In genomic region chr1:27542463-27543273, GRCh38 we compare ENCODE assay signal across 8 cellular contexts. TPM values are rescaled to one million over a fixed set of nuclear protein-coding genes. Genes with fewer than 3 reads are reported as not detected.
A peak's percentile ranks its signal among the peaks of the same experiment; 100 is the strongest.
DNase-seq lines count a peak whose midpoint lies in the region; ATAC-seq, FAIRE-seq and TF ChIP-seq lines count a peak whose summit lies in the region.

No MANE protein-coding gene starts in this region.

- H2AFZ ChIP-seq in GM23338 = no peak overlapping the region
- H2AFZ ChIP-seq in H1 (ENCODE audit: low read length) = no peak overlapping the region

- peak overlapping the region; percentile 80 for H2BK5ac ChIP-seq in H1 (ENCODE audit: low read depth, low read length)

- peak overlapping the region; percentile 66 for H3K27ac Mint-ChIP-seq in GM23338
- H3K27ac Mint-ChIP-seq in naive thymus-derived CD4-positive, alpha-beta T cell = peak overlapping the region in 6 of 9 donors; percentile 30 to 73 (median 49)

- no peak for TF ChIP-seq RAD21 in H1 (IDR thresholded peaks at IDR 0.05 in 1 of 2, conservative IDR thresholded peaks at IDR 0.05 in 1 of 2; ENCODE audit: low read depth in 2 of 2, low read length in 2 of 2)

- H3K27ac ChIP-seq in GM23338 (ENCODE audit: low read depth) (peak overlapping the region; percentile 76), H1 (ENCODE audit: low read depth, low read length) (peak overlapping the region; percentile 29; the same call in 1 of the 2 replicates)
- H3K27ac ChIP-seq in naive thymus-derived CD4-positive, alpha-beta T cell (ENCODE audit: low read depth, low read length) = no peak overlapping the region

- peaks cover 21% of the 10 kb centered on the region for H3K36me3 Mint-ChIP-seq in GM23338 (ENCODE audit: low read depth)
- peaks cover 0 to 10% (median 3%) of the 10 kb centered on the region in 5 donors for H3K36me3 Mint-ChIP-seq in naive thymus-derived CD4-positive, alpha-beta T cell

- DNase-seq in GM23338 (ENCODE audit: low spot score) (no peak), SHP77 treated with DMSO at 0.1 percent for 48 hours (lab: John Stamatoyannopoulos, UW) (peak; percentile 39), H1 (ENCODE audit: low read depth in 1 of 2, low spot score in 2 of 2) (no peak), KG1 (lab: John Stamatoyannopoulos, UW) (no peak), posterior vena cava (ENCODE audit: low spot score) (no peak)
- DNase-seq in naive thymus-derived CD4-positive, alpha-beta T cell = no peak

- peaks cover 44% of the 10 kb centered on the region for H3K4me1 Mint-ChIP-seq in GM23338
- peaks cover 12 to 26% (median 19%) of the 10 kb centered on the region in 7 donors for H3K4me1 Mint-ChIP-seq in naive thymus-derived CD4-positive, alpha-beta T cell

- H3K27me3 ChIP-seq in GM23338 (ENCODE audit: insufficient read depth) (no peaks in the 10 kb centered on the region), H1 (replicated peaks in 1 of 4; ENCODE audit: control insufficient read depth in 3 of 4, extremely low read depth in 1 of 4, insufficient read depth in 3 of 4, low read length in 3 of 4) (no peaks in the 10 kb centered on the region)
- no peaks in the 10 kb centered on the region for H3K27me3 ChIP-seq in naive thymus-derived CD4-positive, alpha-beta T cell (ENCODE audit: control insufficient read depth in 2 of 2, insufficient read depth in 2 of 2, low read length in 2 of 2)

- peak overlapping the region; percentile 59; the same call in 1 of the 2 replicates for H2AK5ac ChIP-seq in H1 (ENCODE audit: low read depth, low read length)

- CTCF ChIA-PET in H1 (lab: Charles Lee; ENCODE audit: partially characterized antibody) = interaction anchor here (0.6 to 56.1 kb wide), 9 partner anchors 15 to 668 kb away, joined by 3 to 1807 read pairs (median 4); partner anchors contain the start of gene AHDC1
- CTCF ChIA-PET in naive thymus-derived CD4-positive, alpha-beta T cell (lab: Charles Lee) = interaction anchor here (0.6 kb wide), 1 partner anchor 327 kb away, joined by 3 read pairs; no protein-coding TSS in a partner anchor

- 0 out of 2 replicates have a peak overlapping the region, but pooled peaks have one; percentile 37 for H2BK15ac ChIP-seq in H1 (ENCODE audit: low read length)

- no peaks in the 10 kb centered on the region for H3K9me3 ChIP-seq in H1 (ENCODE audit: insufficient read depth in 2 of 2, low read depth in 1 of 2, low read length in 1 of 2)
- no peaks in the 10 kb centered on the region for H3K9me3 ChIP-seq in naive thymus-derived CD4-positive, alpha-beta T cell (ENCODE audit: control insufficient read depth in 2 of 3, low read length in 3 of 3)

- no peak overlapping the region for H3K14ac ChIP-seq in H1 (ENCODE audit: insufficient read length)

- 0 out of 2 replicates have a peak, but pooled peaks cover 15% of the 10 kb centered on the region for H3F3A ChIP-seq in GM23338 (replicated peaks; ENCODE audit: low read depth)

- 90% methylated on average over 19 of the region's 19 CpGs; no CpG with 5 or more reads in 1 of the 2 experiments for WGBS in H1 (ENCODE audit: extremely low coverage in 1 of 2, insufficient coverage in 1 of 2, insufficient read length in 1 of 2, insufficient replicate concordance in 2 of 2, low coverage in 1 of 2, low lambda C conversion rate in 2 of 2, missing lambda C conversion rate in 1 of 2), 2 experiments

- H3K79me1 ChIP-seq in H1 (ENCODE audit: low read depth, low read length) = no peaks in the 10 kb centered on the region; the same call in 1 of the 2 replicates

- H2BK120ac ChIP-seq in H1 (replicated peaks; ENCODE audit: low read depth, low read length) = no peak overlapping the region

- no peak for TF ChIP-seq CTCF in GM23338 (conservative IDR thresholded peaks at IDR 0.05; ENCODE audit: low read depth in 2 of 2)
- no peak for TF ChIP-seq CTCF in H1 (IDR thresholded peaks at IDR 0.05; ENCODE audit: control extremely low read depth in 1 of 3, insufficient read depth in 1 of 3, low read depth in 1 of 3, low read length in 3 of 3)

- H3K9ac ChIP-seq in H1 (replicated peaks in 1 of 4; ENCODE audit: extremely low read depth in 1 of 4, low read depth in 3 of 4, low read length in 3 of 4) = no peak overlapping the region

- H4K91ac ChIP-seq in H1 (replicated peaks; ENCODE audit: insufficient read length, low read length) = peak overlapping the region; percentile 78

- intact Hi-C loops in naive thymus-derived CD4-positive, alpha-beta T cell (cut with micrococcal nuclease) = no loop called here
- intact Hi-C loops in posterior vena cava (cut with DNase I) = no loop called here

- POLR2A ChIA-PET in H1 (lab: Charles Lee; ENCODE audit: partially characterized antibody) = interaction anchor here (0.6 to 7.2 kb wide), 4 partner anchors 15 to 122 kb away, joined by 3 to 34 read pairs (median 3); no protein-coding TSS in a partner anchor
- POLR2A ChIA-PET in naive thymus-derived CD4-positive, alpha-beta T cell (lab: Charles Lee) = interaction anchor here (1.6 kb wide), 1 partner anchor 15 kb away, joined by 3 read pairs; no protein-coding TSS in a partner anchor

- H3K56ac ChIP-seq in H1 (replicated peaks; ENCODE audit: insufficient read length, low read depth, low read length) = no peak overlapping the region

- H2BK20ac ChIP-seq in H1 (ENCODE audit: low read length) = no peak overlapping the region

- H4K20me1 ChIP-seq in GM23338 (replicated peaks; ENCODE audit: insufficient read depth) (no peaks in the 10 kb centered on the region; the same call in 1 of the 2 replicates), H1 (replicated peaks in 1 of 2; ENCODE audit: control insufficient read depth in 1 of 2, insufficient read depth in 2 of 2, low read length in 2 of 2) (peaks cover 0 to 3% of the 10 kb centered on the region in 2 experiments)

- no peak for ATAC-seq in GM23338
- peak; percentile 6 for ATAC-seq in naive thymus-derived CD4-positive, alpha-beta T cell
- ATAC-seq in GM19395 (IDR thresholded peaks at IDR 0.05; ENCODE audit: unreplicated experiment) = no peak
- ATAC-seq in GM19467 (IDR thresholded peaks at IDR 0.05; ENCODE audit: unreplicated experiment) = no peak

- FAIRE-seq in H1 (lab: Jason Lieb, UNC) = no peak

- TF ChIP-seq POLR2A in H1 (IDR thresholded peaks at IDR 0.05; ENCODE audit: control extremely low read depth in 1 of 2, low read depth in 2 of 2, low read length in 2 of 2) = no peak

- no peaks in the 10 kb centered on the region for H3K9me3 Mint-ChIP-seq in GM23338
- H3K9me3 Mint-ChIP-seq in naive thymus-derived CD4-positive, alpha-beta T cell = no peaks in the 10 kb centered on the region

- H3K4me3 ChIP-seq in GM23338 = no peak overlapping the region
- H3K4me3 ChIP-seq in H1 (ENCODE audit: extremely low read depth in 1 of 4, insufficient read depth in 2 of 4, low read depth in 3 of 4, low read length in 4 of 4) = no peak overlapping the region
- H3K4me3 ChIP-seq in naive thymus-derived CD4-positive, alpha-beta T cell (ENCODE audit: low read length) = no peak overlapping the region

- no peak overlapping the region for H4K8ac ChIP-seq in H1 (ENCODE audit: extremely low read depth, insufficient read depth, low read length)

- no peaks in the 10 kb centered on the region for H3K79me2 ChIP-seq in GM23338 (replicated peaks; ENCODE audit: insufficient read depth)
- H3K79me2 ChIP-seq in H1 (ENCODE audit: control insufficient read depth in 1 of 2, insufficient read depth in 2 of 2, low read length in 2 of 2) = no peaks in the 10 kb centered on the region

- H3K23ac ChIP-seq in H1 (ENCODE audit: insufficient read length) = no peak overlapping the region

- H3K4me2 ChIP-seq in GM23338 (no peak overlapping the region), H1 (ENCODE audit: insufficient read depth in 1 of 2, low read depth in 2 of 2, low read length in 2 of 2) (no peak overlapping the region)

- no peaks in the 10 kb centered on the region for H3K36me3 ChIP-seq in GM23338 (ENCODE audit: insufficient read depth)
- peaks cover 0 to 11% (median 6%) of the 10 kb centered on the region in 4 experiments; a peak in 3 of 8 replicates for H3K36me3 ChIP-seq in H1 (ENCODE audit: control insufficient read depth in 2 of 4, insufficient read depth in 4 of 4, low read length in 3 of 4)
- peaks cover 0 to 17% (median 0%) of the 10 kb centered on the region in 3 experiments for H3K36me3 ChIP-seq in naive thymus-derived CD4-positive, alpha-beta T cell (ENCODE audit: control insufficient read depth in 2 of 3, insufficient read depth in 3 of 3, low read length in 3 of 3)

- no peaks in the 10 kb centered on the region for H3K9me2 ChIP-seq in GM23338 (ENCODE audit: insufficient read depth)

- H4K5ac ChIP-seq in H1 (ENCODE audit: insufficient read length, low read depth, low read length) = no peak overlapping the region

- peak overlapping the region; percentile 26; the same call in 1 of the 2 replicates for H3K18ac ChIP-seq in H1 (ENCODE audit: extremely low read depth, low read length)

- peak overlapping the region; percentile 55 for H3K4ac ChIP-seq in H1 (replicated peaks; ENCODE audit: insufficient read length, low read depth, low read length)

- no peaks in the 10 kb centered on the region for H3K23me2 ChIP-seq in H1 (ENCODE audit: low read depth, low read length)

- H3K4me3 Mint-ChIP-seq in GM23338 = no peak overlapping the region
- no peak overlapping the region for H3K4me3 Mint-ChIP-seq in naive thymus-derived CD4-positive, alpha-beta T cell

- no peak for TF ChIP-seq EP300 in H1 (IDR thresholded peaks at IDR 0.05; ENCODE audit: borderline replicate concordance in 1 of 2, low read depth in 2 of 2, low read length in 2 of 2)

- H3K4me1 ChIP-seq in GM23338 (ENCODE audit: insufficient read depth) = peaks cover 22% of the 10 kb centered on the region
- peaks cover 0 to 8% (median 4%) of the 10 kb centered on the region in 4 experiments; a peak in 6 of 7 replicates for H3K4me1 ChIP-seq in H1 (replicated peaks in 1 of 4; ENCODE audit: control insufficient read depth in 3 of 4, insufficient read depth in 4 of 4, low read length in 3 of 4)
- no peaks in the 10 kb centered on the region for H3K4me1 ChIP-seq in naive thymus-derived CD4-positive, alpha-beta T cell (ENCODE audit: control insufficient read depth in 2 of 2, insufficient read depth in 2 of 2, low read length in 2 of 2)

- H3K27me3 Mint-ChIP-seq in GM23338 (ENCODE audit: insufficient read depth, low read depth, poor library complexity) = peaks cover 21% of the 10 kb centered on the region
- no peaks in the 10 kb centered on the region for H3K27me3 Mint-ChIP-seq in naive thymus-derived CD4-positive, alpha-beta T cell

- H2BK12ac ChIP-seq in H1 (ENCODE audit: low read depth, low read length) = peak overlapping the region; percentile 13; the same call in 1 of the 2 replicates

RNA-seq across cellular contexts. Expression of gene WASF2, which starts 52.7 kb away (rescaled TPM):
- 37.2 and 40.9 TPM in 2 replicates for total RNA-seq in GM23338 (2014; rRNA removed; shearing (Covaris generic))
- polyA plus RNA-seq in GM23338 (2016; fragmentation: Nextera tagmentation; extraction: Ambion mirVana) (89.5 and 95.6 TPM in 2 replicates), H1 (2011; rRNA removed) (32.1 and 44.3 TPM in 2 replicates)
- 78.9 and 86.6 TPM in 2 replicates for total RNA-seq in H1 (2021; fragmentation: NEBNext Ultra II Directional; extraction: Animal tissue kit (Norgen Biotek cat#: 25700))
- polyA plus RNA-seq in H1 (2011; cell fraction: cytosol; rRNA removed) = 26.2 TPM
- polyA plus RNA-seq in H1 (2011; cell fraction: nucleus; rRNA removed) = 60.6 TPM
- polyA plus RNA-seq in H1 (2012, experiment 1 of 2) = 42.0 to 51.1 TPM (median 44.6 TPM) in 4 replicates
- polyA plus RNA-seq in H1 (2012, experiment 2 of 2) = 36.9 TPM
- 43.5 TPM for polyA plus RNA-seq in H1 (2013, experiment 1 of 2)
- 43.4 TPM for polyA plus RNA-seq in H1 (2013, experiment 2 of 2)
- polyA minus RNA-seq in H1 (2011; rRNA and poly(A)+ RNA removed) = 32.2 and 35.0 TPM in 2 replicates
- polyA minus RNA-seq in H1 (2011; cell fraction: cytosol; rRNA and poly(A)+ RNA removed) = 28.4 TPM
- 26.5 TPM for polyA minus RNA-seq in H1 (2011; cell fraction: nucleus; rRNA and poly(A)+ RNA removed)
- total RNA-seq in naive thymus-derived CD4-positive, alpha-beta T cell = 100 to 1,000 TPM; 136 to 177 (median 145) TPM
- polyA plus RNA-seq in naive thymus-derived CD4-positive, alpha-beta T cell = 10 to 100 TPM; 78.4 to 85.0 TPM
- 100 to 1,000 TPM; 154 to 155 TPM for total RNA-seq in posterior vena cava
